In genomic region chr3:3734881-3735280, GRCh38 we compare ENCODE assay signal across 16 cellular contexts.
DNase-seq lines count a peak whose midpoint lies in the region; ATAC-seq lines count a peak whose summit lies in the region.
"Had no signal": no experiment of that assay in that cellular context is flagged by ENCODE, and none has a peak within 500 bp of the region (broad histone marks: within the 10 kb centered on the region; RNA-seq: fewer than 3 reads in every experiment).

No MANE protein-coding gene starts in this region.

- no peak overlapping the region for H3K4ac ChIP-seq in trophoblast cell (ENCODE audit: low read depth, low read length)

- H2AK5ac ChIP-seq in trophoblast cell (ENCODE audit: low read length), result peak overlapping the region; percentile 81

- no peak for ATAC-seq in HG03175 (IDR thresholded peaks at IDR 0.05; ENCODE audit: unreplicated experiment)

- peaks cover 2% of the 10 kb centered on the region for H3K9me3 ChIP-seq in trophoblast cell (ENCODE audit: insufficient read depth, low read depth, low read length)
- H3K9me3 ChIP-seq: BLaER1, Caco-2 had no signal

- WGBS in trophoblast cell (ENCODE audit: extremely low coverage, insufficient coverage, insufficient read length), result no CpG with 5 or more reads among the region's 6 CpGs

- peaks cover 4 to 6% of the 10 kb centered on the region in 2 experiments for H3K4me1 ChIP-seq in trophoblast cell (ENCODE audit: control insufficient read depth in 1 of 2, insufficient read depth in 2 of 2, low read length in 2 of 2)
- H3K4me1 ChIP-seq: BLaER1, Caco-2 had no signal

- H3K23ac ChIP-seq in trophoblast cell (ENCODE audit: low read length), result no peak overlapping the region

- H2AFZ ChIP-seq in trophoblast cell (ENCODE audit: insufficient read depth, low read length, poor library complexity), result no peak overlapping the region

- peak overlapping the region; percentile 72 for H3K14ac ChIP-seq in trophoblast cell (ENCODE audit: low read length)

- peak overlapping the region; percentile 80 for H2BK12ac ChIP-seq in trophoblast cell (ENCODE audit: low read length)

- no peak overlapping the region for H4K91ac ChIP-seq in trophoblast cell (ENCODE audit: low read depth, low read length)

- H3K18ac ChIP-seq in trophoblast cell (ENCODE audit: low read length), result no peak overlapping the region

- H4K12ac ChIP-seq in trophoblast cell (ENCODE audit: low read depth, low read length), result no peak overlapping the region

- H2BK120ac ChIP-seq in trophoblast cell (ENCODE audit: insufficient read depth, low read length, poor library complexity), result no peak overlapping the region

- H2BK5ac ChIP-seq in trophoblast cell (ENCODE audit: low read depth, low read length, poor library complexity), result no peak overlapping the region

- no peak overlapping the region for H3K4me2 ChIP-seq in trophoblast cell (ENCODE audit: low read length)
- H3K4me2 ChIP-seq: BLaER1 had no signal

- H3K36me3 ChIP-seq in trophoblast cell (ENCODE audit: control insufficient read depth in 1 of 2, insufficient read depth in 2 of 2, low read length in 2 of 2), result no peaks in the 10 kb centered on the region
- H3K36me3 ChIP-seq: BLaER1 had no signal

- no peak overlapping the region for H3K27ac ChIP-seq in trophoblast cell (ENCODE audit: low read depth, low read length)
- H3K27ac ChIP-seq: BLaER1, HL-60 had no signal

- H3K4me3 ChIP-seq in trophoblast cell (ENCODE audit: low read depth, low read length), result no peak overlapping the region
- H3K4me3 ChIP-seq: BLaER1 had no signal

- no peak overlapping the region for H4K8ac ChIP-seq in trophoblast cell (ENCODE audit: low read depth, low read length)

- H3K79me1 ChIP-seq in trophoblast cell (ENCODE audit: low read length), result peaks cover 9% of the 10 kb centered on the region

- DNase-seq in NCI-H1092 (lab: John Stamatoyannopoulos, UW), result peak; percentile 13
- DNase-seq in NCI-H1092 treated with DMSO at 0.1 percent for 48 hours (lab: John Stamatoyannopoulos, UW), result no peak
- peak; percentile 46 for DNase-seq in DMS153 (lab: John Stamatoyannopoulos, UW)
- peak; percentile 16 for DNase-seq in NCI-H2171 treated with DMSO at 0.1 percent for 48 hours (lab: John Stamatoyannopoulos, UW)
- no peak for DNase-seq in trophoblast cell
- DNase-seq in HCEC 1CT, result no peak
- DNase-seq: 8988T; AML-193; Caco-2; CD8-positive, alpha-beta memory T cell; EL; GOT3; H9 had no signal

- no peaks in the 10 kb centered on the region for H3K79me2 ChIP-seq in trophoblast cell (ENCODE audit: control insufficient read depth, insufficient read depth, low read length, poor library complexity)

- no peak overlapping the region for H3K9ac ChIP-seq in trophoblast cell (ENCODE audit: low read length)
- H3K9ac ChIP-seq: BLaER1 had no signal

- no peaks in the 10 kb centered on the region for H3K27me3 ChIP-seq in trophoblast cell (ENCODE audit: insufficient read depth, low read length)
- H3K27me3 ChIP-seq: BLaER1 had no signal

Comparison
In these comparisons a context has a peak if more than half of its experiments do, and no peak if none do; other contexts are left out.
1. DNase-seq: peak in NCI-H1092 (single experiment), DMS153 (single experiment) and NCI-H2171 treated with DMSO at 0.1 percent for 48 hours (single experiment); none in NCI-H1092 treated with DMSO at 0.1 percent for 48 hours (single experiment), trophoblast cell (0 of 2) and HCEC 1CT (single experiment).